20 cellular contexts compared by ENCODE assay signal in the genomic region with DNA sequence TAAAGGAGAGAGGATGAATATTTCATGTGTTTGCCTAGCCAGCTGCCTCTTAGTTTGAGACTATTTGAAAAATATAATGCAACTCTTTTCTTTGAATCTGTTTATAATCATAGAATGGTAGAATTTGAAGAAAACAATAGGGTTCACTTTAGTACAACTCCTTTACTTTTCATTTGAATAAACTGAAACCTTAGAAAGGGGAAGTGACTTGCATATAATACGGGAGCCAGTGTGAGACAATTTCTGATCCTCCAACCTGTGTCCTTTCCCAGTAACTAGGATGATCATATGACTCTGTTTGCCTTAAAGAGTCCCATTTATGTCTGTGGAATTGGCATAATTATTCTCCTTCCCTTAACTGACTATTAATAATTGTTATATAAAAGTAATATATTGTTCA.
A peak's percentile ranks its signal among the peaks of the same experiment; 100 is the strongest.
DNase-seq lines count a peak whose midpoint lies in the region; ATAC-seq and TF ChIP-seq lines count a peak whose summit lies in the region.
"Had no signal": no experiment of that assay in that cellular context is flagged by ENCODE, and none has a peak within 500 bp of the region (broad histone marks: within the 10 kb centered on the region; RNA-seq: fewer than 3 reads in every experiment).

No MANE protein-coding gene starts in this region.

- H3K27me3 ChIP-seq in colonic mucosa: no peaks in the 10 kb centered on the region
- H3K27me3 ChIP-seq: gastrocnemius medialis had no signal

- no peak overlapping the region for H3K4me3 ChIP-seq in colonic mucosa
- H3K4me3 ChIP-seq: gastrocnemius medialis had no signal

- no peaks in the 10 kb centered on the region for H3K9me3 ChIP-seq in colonic mucosa
- H3K9me3 ChIP-seq: gastrocnemius medialis had no signal

- intact Hi-C loops in colonic mucosa (cut with DNase I): no loop called here

- no peak overlapping the region for H3K9ac ChIP-seq in colonic mucosa (ENCODE audit: low read depth in 2 of 2, low read length in 2 of 2)

- no peak for TF ChIP-seq CTCF in colonic mucosa (IDR thresholded peaks at IDR 0.05)

- no peaks in the 10 kb centered on the region for H3K36me3 ChIP-seq in colonic mucosa
- H3K36me3 ChIP-seq: gastrocnemius medialis had no signal

- DNase-seq in MV-4-11 (lab: John Stamatoyannopoulos, UW) (peak; percentile 58), colonic mucosa (no peak), GOT3 (lab: John Stamatoyannopoulos, UW) (no peak), cerebellar nuclear complex (lab: John Stamatoyannopoulos, UW) (no peak)
- no peak for DNase-seq in stimulated activated CD4-positive, alpha-beta T cell treated with anti-CD3 and anti-CD28 coated beads, Interleukin-15, amount 100 ng/mL, for 24 hours
- DNase-seq: activated CD4-positive, CD25-positive, alpha-beta regulatory T cell; activated CD8-positive, alpha-beta memory T cell treated with anti-CD3 and anti-CD28 coated beads for 24 hours; activated naive CD8-positive, alpha-beta T cell treated with anti-CD3 and anti-CD28 coated beads, Interleukin-2, amount 10 ng/mL, durations not matched to agents 7 days and 5 days; gastrocnemius medialis; H9; left colon; NCI-H1105; NCI-H2107; NCI-H524 treated with DMSO at 0.1 percent for 48 hours; SIG-M5; stimulated activated CD4-positive, alpha-beta T cell treated with anti-CD3 and anti-CD28 coated beads, Interleukin-2, amount 100 ng/mL, for 48 hours; T-helper 2 cell had no signal

- no peak overlapping the region for H3K27ac ChIP-seq in colonic mucosa
- H3K27ac ChIP-seq: gastrocnemius medialis had no signal

- peak; percentile 69 for ATAC-seq in GM18499 (IDR thresholded peaks at IDR 0.05; ENCODE audit: insufficient read depth, unreplicated experiment)
- ATAC-seq in GM19351 (IDR thresholded peaks at IDR 0.05; ENCODE audit: unreplicated experiment): peak; percentile 70
- peak; percentile 48 for ATAC-seq in HG03039 (IDR thresholded peaks at IDR 0.05; ENCODE audit: unreplicated experiment)
- ATAC-seq: gastrocnemius medialis, left colon had no signal

- no peaks in the 10 kb centered on the region for H3K4me1 ChIP-seq in colonic mucosa
- H3K4me1 ChIP-seq: gastrocnemius medialis had no signal
